ENCODE assay signal across 1 cellular context in genomic region chr17:82287849-82288601, GRCh38.
TF ChIP-seq lines count a peak whose summit lies in the region.

No MANE protein-coding gene starts in this region.

TF ChIP-seq in HepG2, 621 proteins besides CTCF, POLR2A, EP300 and RAD21 (continued from another document and continues in another):
- TF ChIP-seq ZNF362 (CRISPR knock-in tag; IDR thresholded peaks at IDR 0.05; ENCODE audit: borderline replicate concordance) (peak; percentile 68; the same call in 1 of the 2 replicates), MXD4 (CRISPR knock-in tag; IDR thresholded peaks at IDR 0.05) (peak; percentile 89), ZNF691 (CRISPR knock-in tag; IDR thresholded peaks at IDR 0.05; ENCODE audit: borderline replicate concordance, low read depth) (peak; percentile 98), SYNCRIP (IDR thresholded peaks at IDR 0.05; ENCODE audit: insufficient read depth, low read depth, low read length) (no peak), ZNF605 (CRISPR knock-in tag; IDR thresholded peaks at IDR 0.05) (peak; percentile 12; the same call in 1 of the 2 replicates), ZNF281 (CRISPR knock-in tag; IDR thresholded peaks at IDR 0.05; ENCODE audit: borderline replicate concordance) (peak; percentile 76), NFE2L1 (CRISPR knock-in tag; IDR thresholded peaks at IDR 0.05; ENCODE audit: borderline replicate concordance) (0 out of 2 replicates have a peak, but pooled peaks have one; percentile 56), ZNF629 (CRISPR knock-in tag; conservative IDR thresholded peaks at IDR 0.05) (peak; percentile 8; the same call in 1 of the 2 replicates), HNRNPUL1 (IDR thresholded peaks at IDR 0.05; ENCODE audit: low read depth, low read length) (no peak), RXRB (CRISPR knock-in tag; IDR thresholded peaks at IDR 0.05; ENCODE audit: borderline replicate concordance) (peak; percentile 100), THAP9 (CRISPR knock-in tag; IDR thresholded peaks at IDR 0.05; ENCODE audit: borderline replicate concordance) (peak; percentile 78; the same call in 1 of the 2 replicates), TFDP1 (CRISPR knock-in tag; IDR thresholded peaks at IDR 0.05; ENCODE audit: borderline replicate concordance) (peak; percentile 78; the same call in 1 of the 2 replicates), SAFB2 (CRISPR knock-in tag; IDR thresholded peaks at IDR 0.05; ENCODE audit: borderline replicate concordance, low read depth) (no peak), KDM6A (CRISPR knock-in tag; IDR thresholded peaks at IDR 0.05; ENCODE audit: low read depth) (peak; percentile 75), ZNF850 (CRISPR knock-in tag; conservative IDR thresholded peaks at IDR 0.05) (no peak), THRA (CRISPR knock-in tag; IDR thresholded peaks at IDR 0.05; ENCODE audit: borderline replicate concordance) (peak; percentile 100), GMEB1 (CRISPR knock-in tag; IDR thresholded peaks at IDR 0.05; ENCODE audit: borderline replicate concordance) (peak; percentile 77), ZSCAN22 (CRISPR knock-in tag; IDR thresholded peaks at IDR 0.05) (no peak), ZFYVE20 (CRISPR knock-in tag; IDR thresholded peaks at IDR 0.05; ENCODE audit: borderline replicate concordance, low read depth) (no peak), SSRP1 (CRISPR knock-in tag; IDR thresholded peaks at IDR 0.05) (peak; percentile 96), TCF7 (IDR thresholded peaks at IDR 0.05; ENCODE audit: low read depth) (peak; percentile 23; the same call in 1 of the 2 replicates), ZBTB39 (CRISPR knock-in tag; IDR thresholded peaks at IDR 0.05) (peak; percentile 93; the same call in 1 of the 2 replicates), GABPB1 (CRISPR knock-in tag; IDR thresholded peaks at IDR 0.05) (peak; percentile 83), ZNF24 (IDR thresholded peaks at IDR 0.05) (peak; percentile 25; the same call in 1 of the 2 replicates), BORCS8-MEF2B (CRISPR knock-in tag; IDR thresholded peaks at IDR 0.05) (peak; percentile 95), ZGPAT (CRISPR knock-in tag; IDR thresholded peaks at IDR 0.05) (peak; percentile 95), NCOR1 (IDR thresholded peaks at IDR 0.05; ENCODE audit: borderline replicate concordance, low read length) (peak; percentile 98), ZNF672 (CRISPR knock-in tag; IDR thresholded peaks at IDR 0.05) (0 out of 2 replicates have a peak, but pooled peaks have one; percentile 43), ZNF687 (CRISPR knock-in tag; IDR thresholded peaks at IDR 0.05) (peak; percentile 98), REXO4 (CRISPR knock-in tag; IDR thresholded peaks at IDR 0.05; ENCODE audit: borderline replicate concordance) (no peak), ZNF251 (CRISPR knock-in tag; IDR thresholded peaks at IDR 0.05) (no peak), ZNF446 (CRISPR knock-in tag; IDR thresholded peaks at IDR 0.05) (0 out of 2 replicates have a peak, but pooled peaks have one; percentile 30), LCORL (IDR thresholded peaks at IDR 0.05) (no peak), LCORL (CRISPR knock-in tag; IDR thresholded peaks at IDR 0.05) (peak; percentile 97), ZMYM2 (CRISPR knock-in tag; IDR thresholded peaks at IDR 0.05) (peak; percentile 98), ZNF547 (CRISPR knock-in tag; IDR thresholded peaks at IDR 0.05) (no peak; the same call in 1 of the 2 replicates), ZNF225 (CRISPR knock-in tag; IDR thresholded peaks at IDR 0.05) (peak; percentile 95), ZNF530 (CRISPR knock-in tag; IDR thresholded peaks at IDR 0.05; ENCODE audit: low read depth) (no peak), HOXA7 (CRISPR knock-in tag; IDR thresholded peaks at IDR 0.05) (no peak), FOSL2 (CRISPR knock-in tag; IDR thresholded peaks at IDR 0.05) (peak; percentile 87), NCOA5 (CRISPR knock-in tag; IDR thresholded peaks at IDR 0.05) (no peak), ZNF292 (CRISPR knock-in tag; IDR thresholded peaks at IDR 0.05; ENCODE audit: borderline replicate concordance, low read depth) (peak; percentile 86; the same call in 1 of the 2 replicates)
